Comparison of ENCODE assay signal across 1 cellular context in genomic region chr11:134739136-134739535, GRCh38.
TF ChIP-seq lines count a peak whose summit lies in the region.

No MANE protein-coding gene starts in this region.

TF ChIP-seq in H1, 55 proteins besides CTCF, POLR2A, EP300 and RAD21 (continued from another document):
- no peak for TF ChIP-seq CHD7 (IDR thresholded peaks at IDR 0.05; ENCODE audit: insufficient replicate concordance, low read length)
- no peak for TF ChIP-seq CBX5 (IDR thresholded peaks at IDR 0.05; ENCODE audit: low read depth, low read length)
- no peak for TF ChIP-seq PHF8 (conservative IDR thresholded peaks at IDR 0.05; ENCODE audit: low read depth, low read length)
- TF ChIP-seq SP1 (IDR thresholded peaks at IDR 0.05; ENCODE audit: low read depth, low read length): no peak
- no peak for TF ChIP-seq NANOG (IDR thresholded peaks at IDR 0.05; ENCODE audit: insufficient read depth, low read depth, low read length, poor library complexity, severe bottlenecking)
- no peak for TF ChIP-seq CHD1 (IDR thresholded peaks at IDR 0.05; ENCODE audit: low read depth, low read length)
- no peak for TF ChIP-seq SAP30 (IDR thresholded peaks at IDR 0.05; ENCODE audit: insufficient read depth, insufficient replicate concordance, low read length)
- no peak for TF ChIP-seq USF2 (IDR thresholded peaks at IDR 0.05; ENCODE audit: low read length)
- no peak for TF ChIP-seq ZNF274 (IDR thresholded peaks at IDR 0.05; ENCODE audit: borderline replicate concordance, extremely low read depth, low read length)
